1 cellular context compared by ENCODE assay signal in the genomic region with DNA sequence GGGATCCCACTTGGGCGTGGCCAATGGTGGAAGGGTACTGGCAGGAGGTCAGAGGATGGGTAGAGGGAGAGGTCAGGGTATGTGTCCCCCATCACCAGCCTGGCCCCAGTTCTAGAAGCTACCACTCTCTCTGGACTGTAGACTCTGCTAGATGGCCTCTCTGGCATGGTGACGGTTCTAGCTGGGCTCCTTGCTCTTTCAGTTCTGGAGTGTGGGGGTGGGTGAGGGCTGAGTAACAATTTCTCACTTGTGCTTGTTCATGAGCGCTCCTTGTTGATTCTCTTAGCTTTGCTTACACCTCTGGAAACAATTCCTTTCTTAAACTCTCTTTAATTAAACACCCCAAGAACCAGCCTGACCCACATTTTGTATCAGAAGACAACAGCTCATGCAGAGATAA.
TF ChIP-seq lines count a peak whose summit lies in the region.

No MANE protein-coding gene starts in this region.

TF ChIP-seq in GM12878, 131 proteins besides CTCF, POLR2A, EP300 and RAD21 (continued from another document):
- TF ChIP-seq, protein P1, sequence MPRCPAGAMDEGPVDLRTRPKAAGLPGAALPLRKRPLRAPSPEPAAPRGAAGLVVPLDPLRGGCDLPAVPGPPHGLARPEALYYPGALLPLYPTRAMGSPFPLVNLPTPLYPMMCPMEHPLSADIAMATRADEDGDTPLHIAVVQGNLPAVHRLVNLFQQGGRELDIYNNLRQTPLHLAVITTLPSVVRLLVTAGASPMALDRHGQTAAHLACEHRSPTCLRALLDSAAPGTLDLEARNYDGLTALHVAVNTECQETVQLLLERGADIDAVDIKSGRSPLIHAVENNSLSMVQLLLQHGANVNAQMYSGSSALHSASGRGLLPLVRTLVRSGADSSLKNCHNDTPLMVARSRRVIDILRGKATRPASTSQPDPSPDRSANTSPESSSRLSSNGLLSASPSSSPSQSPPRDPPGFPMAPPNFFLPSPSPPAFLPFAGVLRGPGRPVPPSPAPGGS (IDR thresholded peaks at IDR 0.05; ENCODE audit: borderline replicate concordance, insufficient read depth, low read depth, low read length, poor library complexity, severe bottlenecking), result peak; percentile 12
TF ChIP-seq in GM12878: peak in this region for 1.
